In genomic region chr15:59371458-59372351, GRCh38 we compare ENCODE assay signal across 8 cellular contexts. TPM values are rescaled to one million over a fixed set of nuclear protein-coding genes. Genes with fewer than 3 reads are reported as not detected.
DNase-seq lines count a peak whose midpoint lies in the region; ATAC-seq and TF ChIP-seq lines count a peak whose summit lies in the region.

No MANE protein-coding gene starts in this region.

- H3K4me1 Mint-ChIP-seq in activated B cell treated with CpG ODN at 0.5 μM for 24 hours = peaks cover 66% of the 10 kb centered on the region
- H3K4me1 Mint-ChIP-seq in nephron = peaks cover 20% of the 10 kb centered on the region

- H3K4me3 Mint-ChIP-seq in activated B cell treated with CpG ODN at 0.5 μM for 24 hours (peak overlapping the region; percentile 97), nephron (peak overlapping the region; percentile 95 to 98 (median 98))

- in situ Hi-C loops in GM13977 (cut with MboI; ENCODE audit: low pct_unique_long_range_greater_than_20kb, low sequenced_read_pairs, unreplicated experiment) = loop anchor here (10.0 kb wide), 1 partner anchor 113 kb away; no protein-coding TSS in a partner anchor

- H3K27me3 ChIP-seq in ACC112 (ENCODE audit: insufficient read depth, low read length) = no peaks in the 10 kb centered on the region

- no peaks in the 10 kb centered on the region for H3K36me3 ChIP-seq in ACC112 (ENCODE audit: insufficient read depth, low read length)

- peak overlapping the region; percentile 91 for H3K27ac ChIP-seq in ACC112 (ENCODE audit: low read depth, low read length)

- POLR2A ChIA-PET in activated B cell treated with CpG ODN at 0.5 μM for 24 hours (lab: Charles Lee) = interaction anchor here (0.6 to 2.3 kb wide), 9 partner anchors 11 to 128 kb away, joined by 3 to 15 read pairs (median 6); partner anchors contain the start of gene FAM81A

- peak overlapping the region; percentile 99 for H3K4me3 ChIP-seq in ACC112 (ENCODE audit: low read depth, low read length)
- peak overlapping the region; percentile 86 for H3K4me3 ChIP-seq in fibroblast of pulmonary artery (replicated peaks; ENCODE audit: low read depth, low read length)

- peak; percentile 35 for ATAC-seq in HG03196 (IDR thresholded peaks at IDR 0.05; ENCODE audit: unreplicated experiment)
- ATAC-seq in activated B cell treated with CpG ODN at 0.5 μM for 24 hours (ENCODE audit: low read depth) = peak; percentile 58

- H3K79me2 ChIP-seq in ACC112 (ENCODE audit: control insufficient read depth, insufficient read depth, low read length, unreplicated experiment) = peaks cover 57% of the 10 kb centered on the region

- intact Hi-C loops in activated B cell treated with CpG ODN at 0.5 μM for 24 hours (cut with micrococcal nuclease) = loop anchor here (1.0 to 10.0 kb wide), 8 partner anchors 17 to 394 kb away; partner anchors contain the start of gene BNIP2

- H3K4me1 ChIP-seq in ACC112 (ENCODE audit: control insufficient read depth, insufficient read depth, low read length, unreplicated experiment) = peaks cover 39% of the 10 kb centered on the region

- DNase-seq in GM13977 (ENCODE audit: low spot score) (peak; percentile 64), activated B cell treated with CpG ODN at 0.5 μM for 24 hours (no peak), fibroblast of pulmonary artery (ENCODE audit: low read depth) (peak; percentile 30), SKM-1 treated with dmso at 0.1 percent for 144 hours (lab: John Stamatoyannopoulos, UW; ENCODE audit: unreplicated experiment) (no peak), OCI-M2 (lab: John Stamatoyannopoulos, UW; ENCODE audit: unreplicated experiment) (no peak)

- H3K9me3 Mint-ChIP-seq in activated B cell treated with CpG ODN at 0.5 μM for 24 hours (no peaks in the 10 kb centered on the region), nephron (no peaks in the 10 kb centered on the region)

- CTCF ChIA-PET in activated B cell treated with CpG ODN at 0.5 μM for 24 hours (lab: Charles Lee) = interaction anchor here (1.2 to 2.1 kb wide), 4 partner anchors 41 to 157 kb away, joined by 3 to 9 read pairs (median 6); no protein-coding TSS in a partner anchor

- H2AFZ ChIP-seq in ACC112 (ENCODE audit: low read length, unreplicated experiment) = peak overlapping the region; percentile 76

- TF ChIP-seq CTCF in GM13977 (IDR thresholded peaks at IDR 0.05; ENCODE audit: extremely low read depth, insufficient read depth, missing control alignments) (no peak), activated B cell treated with CpG ODN at 0.5 μM for 24 hours (IDR thresholded peaks at IDR 0.05) (no peak), fibroblast of pulmonary artery (IDR thresholded peaks at IDR 0.05; ENCODE audit: low read length, missing control alignments) (no peak), nephron (IDR thresholded peaks at IDR 0.05; ENCODE audit: unreplicated experiment in 3 of 3) (no peak)

- H3K36me3 Mint-ChIP-seq in activated B cell treated with CpG ODN at 0.5 μM for 24 hours (ENCODE audit: low read depth) = peaks cover 9% of the 10 kb centered on the region
- H3K36me3 Mint-ChIP-seq in nephron (ENCODE audit: low read depth) = no peaks in the 10 kb centered on the region

- H3K27me3 Mint-ChIP-seq in activated B cell treated with CpG ODN at 0.5 μM for 24 hours = no peaks in the 10 kb centered on the region
- peaks cover 27% of the 10 kb centered on the region for H3K27me3 Mint-ChIP-seq in nephron (ENCODE audit: low read depth)

- H3K27ac Mint-ChIP-seq in activated B cell treated with CpG ODN at 0.5 μM for 24 hours (peak overlapping the region; percentile 89), nephron (peak overlapping the region; percentile 75 to 98 (median 75))

RNA-seq across cellular contexts. Expression of gene MYO1E, which starts 1.0 kb away (rescaled TPM):
- 185 and 186 TPM in 2 replicates for total RNA-seq in activated B cell treated with CpG ODN at 0.5 μM for 24 hours

Comparison
In these comparisons a context has a peak if more than half of its experiments do, and no peak if none do; other contexts are left out.
1. DNase-seq: peak in GM13977 (single experiment) and fibroblast of pulmonary artery (single experiment); none in activated B cell treated with CpG ODN at 0.5 μM for 24 hours (single experiment), SKM-1 treated with dmso at 0.1 percent for 144 hours (single experiment) and OCI-M2 (single experiment).